8 cellular contexts compared by ENCODE assay signal in the genomic region with DNA sequence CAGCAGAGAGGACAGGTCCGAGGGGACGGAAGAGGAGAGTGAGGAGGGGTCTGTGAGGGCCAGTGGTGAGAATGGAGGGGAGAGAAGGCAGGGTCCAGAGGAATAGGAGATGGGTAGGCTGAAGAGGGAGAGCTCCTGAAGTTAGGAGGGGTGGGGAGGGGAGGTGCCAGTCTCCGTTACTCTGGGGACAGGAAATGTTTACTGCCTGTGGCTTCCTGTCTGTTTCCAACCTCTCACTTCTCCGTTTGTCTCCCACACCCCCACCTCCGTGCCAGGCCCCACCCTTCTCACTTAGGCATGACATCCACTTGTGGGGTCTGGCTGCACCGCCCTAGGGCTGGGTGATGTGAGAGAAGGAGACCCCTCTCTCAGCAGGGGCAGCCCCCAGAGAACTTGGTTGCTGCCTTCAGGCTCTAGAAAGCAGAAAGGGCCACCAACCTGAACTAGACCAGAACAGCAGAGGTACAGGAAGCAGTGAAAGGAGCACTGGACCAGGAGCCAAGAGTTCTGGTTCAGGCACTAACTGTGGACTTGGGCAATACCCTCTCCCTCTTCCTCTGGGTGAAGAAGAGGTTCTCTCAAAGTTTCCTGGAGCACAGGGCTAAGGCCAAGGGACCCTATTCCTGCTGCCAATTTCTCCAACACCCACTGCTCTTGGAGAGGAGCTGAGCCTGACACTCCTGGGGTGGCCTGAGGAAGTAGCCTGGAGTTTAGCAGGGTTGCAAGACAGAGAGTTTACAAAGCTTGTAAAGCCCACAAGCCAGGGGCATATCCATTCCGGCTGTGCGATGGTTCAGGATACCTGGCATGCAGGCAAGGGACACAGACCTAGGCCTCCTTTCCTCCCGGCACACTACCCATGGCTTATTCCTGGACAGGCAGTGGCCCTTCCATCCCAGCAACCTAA. TPM values are rescaled to one million over a fixed set of nuclear protein-coding genes. Genes with fewer than 3 reads are reported as not detected.
DNase-seq lines count a peak whose midpoint lies in the region; ATAC-seq and TF ChIP-seq lines count a peak whose summit lies in the region.

No MANE protein-coding gene starts in this region.

- H3K27ac ChIP-seq in OCI-LY7 (ENCODE audit: low read depth, low read length, poor library complexity, severe bottlenecking), result peak overlapping the region; percentile 12
- H3K27ac ChIP-seq in right atrium auricular region, result peak overlapping the region; percentile 81 to 83

- ATAC-seq in GM18498 (IDR thresholded peaks at IDR 0.05; ENCODE audit: unreplicated experiment), result peak; percentile 61

- peaks cover 38% of the 10 kb centered on the region for H3K4me1 ChIP-seq in OCI-LY7 (ENCODE audit: insufficient read depth, low read length, poor library complexity, severe bottlenecking)
- H3K4me1 ChIP-seq in right atrium auricular region, result peaks cover 0 to 91% of the 10 kb centered on the region in 2 donors

- intact Hi-C loops in OCI-LY7 (cut with micrococcal nuclease; ENCODE audit: unreplicated experiment), result no loop called here

- H3K9me3 ChIP-seq in OCI-LY7 (ENCODE audit: low read length) (no peaks in the 10 kb centered on the region), right atrium auricular region (no peaks in the 10 kb centered on the region)

- H3K27me3 ChIP-seq in right atrium auricular region, result no peaks in the 10 kb centered on the region

- peak; percentile 65 for DNase-seq in OCI-LY7 (ENCODE audit: low spot score)
- DNase-seq in activated T-helper 1 cell treated with anti-CD3 and anti-CD28 coated beads, Interleukin-2, amount 50 U/mL, for 16 hours (ENCODE audit: low read depth in 1 of 2, low spot score in 1 of 2), result peak; percentile 58 to 66
- no peak for DNase-seq in right atrium auricular region (ENCODE audit: low spot score)
- peak in 2 of 3 donors; percentile 23 to 48 for DNase-seq in stimulated activated CD4-positive, alpha-beta T cell treated with anti-CD3 and anti-CD28 coated beads, TNF-alpha, amount 100 ng/mL, for 48 hours (ENCODE audit: low read depth in 3 of 3)
- DNase-seq in NCI-H446 (lab: John Stamatoyannopoulos, UW), result no peak
- no peak for DNase-seq in NCI-H748 (lab: John Stamatoyannopoulos, UW; ENCODE audit: unreplicated experiment)
- no peak for DNase-seq in GM03348 (ENCODE audit: low spot score)

- H3K36me3 ChIP-seq in OCI-LY7 (ENCODE audit: insufficient read depth, low read length), result no peaks in the 10 kb centered on the region
- H3K36me3 ChIP-seq in right atrium auricular region, result peaks cover 31% of the 10 kb centered on the region

- no TSS peak for BruUV-seq in OCI-LY7 (replicated peaks; lab: Mats Ljungman, UMichigan)

- CTCF ChIA-PET in OCI-LY7 (lab: Charles Lee; ENCODE audit: unreplicated experiment), result interaction anchor here (0.6 to 1.7 kb wide), 7 partner anchors 10 to 571 kb away, joined by 3 to 5 read pairs (median 3); a partner anchor contains a TSS

- H3K4me3 ChIP-seq in OCI-LY7 (ENCODE audit: low read depth, low read length, poor library complexity, severe bottlenecking) (peak overlapping the region; percentile 22), right atrium auricular region (peak overlapping the region; percentile 9 to 18)

- TF ChIP-seq CTCF in OCI-LY7 (conservative IDR thresholded peaks at IDR 0.05; ENCODE audit: low read length) (no peak), right atrium auricular region (IDR thresholded peaks at IDR 0.05) (no peak)

- no peaks in the 10 kb centered on the region for H4K20me1 ChIP-seq in OCI-LY7 (ENCODE audit: insufficient read depth, low read length)

- POLR2A ChIA-PET in OCI-LY7 (lab: Charles Lee), result interaction anchor here (1.0 kb wide), 1 partner anchor 14 kb away, joined by 3 read pairs; no protein-coding TSS in a partner anchor

- H2AFZ ChIP-seq in OCI-LY7 (ENCODE audit: low read length), result peak overlapping the region; percentile 69

- H3K9me2 ChIP-seq in OCI-LY7 (ENCODE audit: insufficient read depth, low read length), result no peaks in the 10 kb centered on the region

- no peaks in the 10 kb centered on the region for H3K79me2 ChIP-seq in OCI-LY7 (ENCODE audit: insufficient read depth, low read depth, low read length)

- H3K4me2 ChIP-seq in OCI-LY7 (ENCODE audit: low read length), result peak overlapping the region; percentile 57

RNA-seq across cellular contexts. Expression of a gene that starts 5.5 kb away (rescaled TPM):
- total RNA-seq in OCI-LY7 (2014; rRNA removed; shearing (Covaris generic)), result 0.06 and 1.0 TPM in 2 replicates
- 0.34 and 0.76 TPM in 2 replicates for total RNA-seq in OCI-LY7 (2022)
- 100 to 1,000 TPM in 1 of 2 donors, 10 to 100 TPM in 1; 80.5 to 144 TPM for total RNA-seq in right atrium auricular region

RNA-seq across cellular contexts. Expression of a gene that starts 29.0 kb away (rescaled TPM):
- 0.18 and 0.32 TPM in 2 replicates for total RNA-seq in OCI-LY7 (2014; rRNA removed; shearing (Covaris generic))
- total RNA-seq in OCI-LY7 (2022) (2.6 and 2.9 TPM in 2 replicates), right atrium auricular region (10 to 100 TPM in 1 of 2 donors, 1 to 10 TPM in 1; 6.7 to 12.7 TPM)

RNA-seq across cellular contexts. Expression of a gene that starts 49.3 kb away (rescaled TPM):
- not detected in 2 replicates for total RNA-seq in OCI-LY7 (2014; rRNA removed; shearing (Covaris generic))
- total RNA-seq in OCI-LY7 (2022) (0.18 and 0.30 TPM in 2 replicates), right atrium auricular region (under 1 TPM in 1 of 2 donors, not detected in 1; 0.43 TPM)

RNA-seq across cellular contexts. Expression of a gene that starts 59.9 kb away (rescaled TPM):
- total RNA-seq in OCI-LY7 (2014; rRNA removed; shearing (Covaris generic)), result 74.8 and 76.6 TPM in 2 replicates
- total RNA-seq in OCI-LY7 (2022) (93.0 and 103 TPM in 2 replicates), right atrium auricular region (not detected)

Comparison
In these comparisons a context has a peak if more than half of its experiments do, and no peak if none do; other contexts are left out.
1. DNase-seq: peak in OCI-LY7 (single experiment), activated T-helper 1 cell treated with anti-CD3 and anti-CD28 coated beads, Interleukin-2, amount 50 U/mL, for 16 hours (2 of 2) and stimulated activated CD4-positive, alpha-beta T cell treated with anti-CD3 and anti-CD28 coated beads, TNF-alpha, amount 100 ng/mL, for 48 hours (2 of 3); none in right atrium auricular region (single experiment), NCI-H446 (0 of 2), NCI-H748 (single experiment) and GM03348 (single experiment).
2. RNA of a gene that starts 5.5 kb away (total RNA-seq): 80.5 to 144 TPM in right atrium auricular region; 0.06 to 1.0 TPM in OCI-LY7; every median in the first group is over 10 times any median in the second.